14 cellular contexts compared by ENCODE assay signal in the genomic region with DNA sequence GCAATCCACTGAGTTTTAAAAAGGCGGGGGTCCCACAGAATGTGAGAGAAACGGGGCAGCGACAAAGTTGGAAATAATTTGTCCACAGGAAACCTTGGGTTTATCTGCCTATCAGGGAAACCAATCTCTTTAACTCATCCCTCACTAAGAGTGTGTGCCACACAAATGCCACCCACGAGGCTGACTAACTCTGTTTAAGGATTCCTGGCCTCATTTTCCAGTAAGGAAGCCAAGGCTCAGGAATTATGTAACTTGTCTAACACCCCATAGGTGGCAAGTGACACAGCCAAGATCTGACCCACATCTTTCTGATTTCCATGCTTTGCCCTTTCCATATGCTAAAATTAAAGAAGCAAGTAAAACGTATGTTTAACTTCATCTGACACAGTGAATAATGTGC.
"Had no signal": no experiment of that assay in that cellular context is flagged by ENCODE, and none has a peak within 500 bp of the region (broad histone marks: within the 10 kb centered on the region; RNA-seq: fewer than 3 reads in every experiment).

No MANE protein-coding gene starts in this region.

- H3K4me3 ChIP-seq: ascending aorta, prostate gland, thoracic aorta had no signal

- H3K27me3 Mint-ChIP-seq: activated CD4-positive, alpha-beta T cell treated with anti-CD3 and anti-CD28 coated beads, Interleukin-2, amount 10 ng/mL, durations not matched to agents 24 days and 14 days; activated CD8-positive, alpha-beta T cell treated with anti-CD3 and anti-CD28 coated beads for 36 hours; activated T-cell treated with anti-CD3 and anti-CD28 coated beads, Interleukin-2, amount 50 U/mL, for 24 hours had no signal

- H3K27me3 ChIP-seq: ascending aorta had no signal

- ATAC-seq: activated CD8-positive, alpha-beta T cell treated with anti-CD3 and anti-CD28 coated beads for 36 hours; left colon; sciatic nerve; stimulated activated effector memory CD8-positive, alpha-beta T cell treated with anti-CD3 and anti-CD28 coated beads, Interleukin-12 subunit alpha, Interleukin-12 subunit beta, amount 100 ng/mL, for 72 hours had no signal

- H3K27ac ChIP-seq: ascending aorta, prostate gland, thoracic aorta had no signal

- H3K4me3 Mint-ChIP-seq: activated CD4-positive, alpha-beta T cell treated with anti-CD3 and anti-CD28 coated beads, Interleukin-2, amount 10 ng/mL, durations not matched to agents 24 days and 14 days; activated CD8-positive, alpha-beta T cell treated with anti-CD3 and anti-CD28 coated beads for 36 hours; activated T-cell treated with anti-CD3 and anti-CD28 coated beads, Interleukin-2, amount 50 U/mL, for 24 hours; stimulated activated effector memory CD8-positive, alpha-beta T cell treated with anti-CD3 and anti-CD28 coated beads, Interleukin-12 subunit alpha, Interleukin-12 subunit beta, amount 100 ng/mL, for 72 hours; T-helper 1 cell treated with Interleukin-12 subunit alpha and Interleukin-12 subunit beta and Interleukin-4 antibody, amounts not matched to agents 30 μg/mL and 1 μg/mL, for 36 hours had no signal

- H3K4me1 Mint-ChIP-seq: activated CD4-positive, alpha-beta T cell treated with anti-CD3 and anti-CD28 coated beads, Interleukin-2, amount 10 ng/mL, durations not matched to agents 24 days and 14 days; stimulated activated effector memory CD8-positive, alpha-beta T cell treated with anti-CD3 and anti-CD28 coated beads, Interleukin-12 subunit alpha, Interleukin-12 subunit beta, amount 100 ng/mL, for 72 hours had no signal

- H3K36me3 ChIP-seq: ascending aorta, prostate gland had no signal

- H3K36me3 Mint-ChIP-seq: stimulated activated effector memory CD8-positive, alpha-beta T cell treated with anti-CD3 and anti-CD28 coated beads, Interleukin-12 subunit alpha, Interleukin-12 subunit beta, amount 100 ng/mL, for 72 hours had no signal

- H3K4me1 ChIP-seq: ascending aorta, prostate gland had no signal

- DNase-seq: activated CD4-positive, alpha-beta T cell treated with anti-CD3 and anti-CD28 coated beads, Interleukin-2, amount 10 ng/mL, durations not matched to agents 24 days and 14 days; activated CD8-positive, alpha-beta T cell treated with anti-CD3 and anti-CD28 coated beads for 36 hours; activated naive CD4-positive, alpha-beta T cell treated with anti-CD3 and anti-CD28 coated beads, Interleukin-2, amount 50 U/mL, for 16 hours; activated T-cell treated with anti-CD3 and anti-CD28 coated beads, Interleukin-2, amount 50 U/mL, for 24 hours; hippocampal formation; islet precursor cell; left colon; stimulated activated CD4-positive, alpha-beta T cell treated with anti-CD3 and anti-CD28 coated beads, Interleukin-4, amount 100 ng/mL, for 24 hours had no signal

- H3K9me3 ChIP-seq: ascending aorta, prostate gland, thoracic aorta had no signal
